Comparison of ENCODE assay signal across 2 cellular contexts in the genomic region with DNA sequence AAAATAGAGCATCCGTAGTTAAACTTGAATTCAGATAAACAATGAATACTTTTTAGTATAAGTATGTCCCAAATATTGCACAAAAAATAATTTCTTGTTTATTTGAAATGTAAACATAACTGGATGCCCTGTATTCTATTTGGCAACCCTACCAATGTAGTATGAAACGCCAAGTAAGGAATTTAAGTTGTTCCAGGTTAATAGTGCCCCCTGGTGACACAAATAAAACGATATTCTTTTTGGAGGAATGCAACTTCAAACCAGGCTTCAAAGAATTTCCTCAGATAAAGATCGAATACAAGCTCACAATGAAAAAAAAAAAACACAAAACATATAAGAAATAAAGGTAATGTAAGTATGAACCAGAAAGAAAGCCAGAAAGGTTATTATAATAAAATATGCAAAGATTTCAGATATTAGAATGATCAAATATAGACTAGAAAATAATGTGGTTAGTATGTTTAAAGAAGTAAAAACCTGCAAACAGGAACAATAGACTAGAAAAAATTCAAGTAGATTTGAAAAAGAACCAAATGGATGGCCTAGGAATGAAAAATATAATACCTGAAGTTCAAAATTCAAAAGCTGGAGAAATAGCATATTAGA.
TF ChIP-seq lines count a peak whose summit lies in the region.

No MANE protein-coding gene starts in this region.

TF ChIP-seq in SK-N-SH, 30 proteins besides CTCF, POLR2A, EP300 and RAD21 (continued from another document):
- TF ChIP-seq, protein P1, sequence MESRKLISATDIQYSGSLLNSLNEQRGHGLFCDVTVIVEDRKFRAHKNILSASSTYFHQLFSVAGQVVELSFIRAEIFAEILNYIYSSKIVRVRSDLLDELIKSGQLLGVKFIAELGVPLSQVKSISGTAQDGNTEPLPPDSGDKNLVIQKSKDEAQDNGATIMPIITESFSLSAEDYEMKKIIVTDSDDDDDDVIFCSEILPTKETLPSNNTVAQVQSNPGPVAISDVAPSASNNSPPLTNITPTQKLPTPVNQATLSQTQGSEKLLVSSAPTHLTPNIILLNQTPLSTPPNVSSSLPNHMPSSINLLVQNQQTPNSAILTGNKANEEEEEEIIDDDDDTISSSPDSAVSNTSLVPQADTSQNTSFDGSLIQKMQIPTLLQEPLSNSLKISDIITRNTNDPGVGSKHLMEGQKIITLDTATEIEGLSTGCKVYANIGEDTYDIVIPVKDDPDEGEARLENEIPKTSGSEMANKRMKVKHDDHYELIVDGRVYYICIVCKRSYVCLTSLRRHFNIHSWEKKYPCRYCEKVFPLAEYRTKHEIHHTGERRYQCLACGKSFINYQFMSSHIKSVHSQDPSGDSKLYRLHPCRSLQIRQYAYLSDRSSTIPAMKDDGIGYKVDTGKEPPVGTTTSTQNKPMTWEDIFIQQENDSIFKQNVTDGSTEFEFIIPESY (IDR thresholded peaks at IDR 0.05; ENCODE audit: borderline replicate concordance, low read depth) = no peak
- TF ChIP-seq TAF1 (IDR thresholded peaks at IDR 0.05; ENCODE audit: borderline replicate concordance, low read depth, low read length) (no peak), ELF1 (IDR thresholded peaks at IDR 0.05) (no peak), TCF12 (IDR thresholded peaks at IDR 0.05) (no peak), FOSL2 (IDR thresholded peaks at IDR 0.05; ENCODE audit: borderline replicate concordance, low read depth) (no peak), YY1 (IDR thresholded peaks at IDR 0.05; ENCODE audit: low read depth) (no peak), RCOR1 (IDR thresholded peaks at IDR 0.05; ENCODE audit: low read length) (no peak), RFX5 (IDR thresholded peaks at IDR 0.05; ENCODE audit: low read length) (no peak), MEF2A (IDR thresholded peaks at IDR 0.05; ENCODE audit: borderline replicate concordance, low read depth) (no peak), FOXJ3 (CRISPR knock-in tag; IDR thresholded peaks at IDR 0.05) (no peak), NRF1 (IDR thresholded peaks at IDR 0.05; ENCODE audit: low read depth, low read length) (no peak)
- TF ChIP-seq, protein P2, sequence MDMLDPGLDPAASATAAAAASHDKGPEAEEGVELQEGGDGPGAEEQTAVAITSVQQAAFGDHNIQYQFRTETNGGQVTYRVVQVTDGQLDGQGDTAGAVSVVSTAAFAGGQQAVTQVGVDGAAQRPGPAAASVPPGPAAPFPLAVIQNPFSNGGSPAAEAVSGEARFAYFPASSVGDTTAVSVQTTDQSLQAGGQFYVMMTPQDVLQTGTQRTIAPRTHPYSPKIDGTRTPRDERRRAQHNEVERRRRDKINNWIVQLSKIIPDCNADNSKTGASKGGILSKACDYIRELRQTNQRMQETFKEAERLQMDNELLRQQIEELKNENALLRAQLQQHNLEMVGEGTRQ (IDR thresholded peaks at IDR 0.05; ENCODE audit: borderline replicate concordance, low read depth, low read length) = no peak
- TF ChIP-seq, protein P3, sequence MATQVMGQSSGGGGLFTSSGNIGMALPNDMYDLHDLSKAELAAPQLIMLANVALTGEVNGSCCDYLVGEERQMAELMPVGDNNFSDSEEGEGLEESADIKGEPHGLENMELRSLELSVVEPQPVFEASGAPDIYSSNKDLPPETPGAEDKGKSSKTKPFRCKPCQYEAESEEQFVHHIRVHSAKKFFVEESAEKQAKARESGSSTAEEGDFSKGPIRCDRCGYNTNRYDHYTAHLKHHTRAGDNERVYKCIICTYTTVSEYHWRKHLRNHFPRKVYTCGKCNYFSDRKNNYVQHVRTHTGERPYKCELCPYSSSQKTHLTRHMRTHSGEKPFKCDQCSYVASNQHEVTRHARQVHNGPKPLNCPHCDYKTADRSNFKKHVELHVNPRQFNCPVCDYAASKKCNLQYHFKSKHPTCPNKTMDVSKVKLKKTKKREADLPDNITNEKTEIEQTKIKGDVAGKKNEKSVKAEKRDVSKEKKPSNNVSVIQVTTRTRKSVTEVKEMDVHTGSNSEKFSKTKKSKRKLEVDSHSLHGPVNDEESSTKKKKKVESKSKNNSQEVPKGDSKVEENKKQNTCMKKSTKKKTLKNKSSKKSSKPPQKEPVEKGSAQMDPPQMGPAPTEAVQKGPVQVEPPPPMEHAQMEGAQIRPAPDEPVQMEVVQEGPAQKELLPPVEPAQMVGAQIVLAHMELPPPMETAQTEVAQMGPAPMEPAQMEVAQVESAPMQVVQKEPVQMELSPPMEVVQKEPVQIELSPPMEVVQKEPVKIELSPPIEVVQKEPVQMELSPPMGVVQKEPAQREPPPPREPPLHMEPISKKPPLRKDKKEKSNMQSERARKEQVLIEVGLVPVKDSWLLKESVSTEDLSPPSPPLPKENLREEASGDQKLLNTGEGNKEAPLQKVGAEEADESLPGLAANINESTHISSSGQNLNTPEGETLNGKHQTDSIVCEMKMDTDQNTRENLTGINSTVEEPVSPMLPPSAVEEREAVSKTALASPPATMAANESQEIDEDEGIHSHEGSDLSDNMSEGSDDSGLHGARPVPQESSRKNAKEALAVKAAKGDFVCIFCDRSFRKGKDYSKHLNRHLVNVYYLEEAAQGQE (IDR thresholded peaks at IDR 0.05; ENCODE audit: low read depth, low read length) = no peak
- TF ChIP-seq, protein P4, sequence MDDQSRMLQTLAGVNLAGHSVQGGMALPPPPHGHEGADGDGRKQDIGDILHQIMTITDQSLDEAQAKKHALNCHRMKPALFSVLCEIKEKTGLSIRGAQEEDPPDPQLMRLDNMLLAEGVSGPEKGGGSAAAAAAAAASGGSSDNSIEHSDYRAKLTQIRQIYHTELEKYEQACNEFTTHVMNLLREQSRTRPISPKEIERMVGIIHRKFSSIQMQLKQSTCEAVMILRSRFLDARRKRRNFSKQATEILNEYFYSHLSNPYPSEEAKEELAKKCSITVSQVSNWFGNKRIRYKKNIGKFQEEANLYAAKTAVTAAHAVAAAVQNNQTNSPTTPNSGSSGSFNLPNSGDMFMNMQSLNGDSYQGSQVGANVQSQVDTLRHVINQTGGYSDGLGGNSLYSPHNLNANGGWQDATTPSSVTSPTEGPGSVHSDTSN (IDR thresholded peaks at IDR 0.05) = no peak
- TF ChIP-seq, protein P5, sequence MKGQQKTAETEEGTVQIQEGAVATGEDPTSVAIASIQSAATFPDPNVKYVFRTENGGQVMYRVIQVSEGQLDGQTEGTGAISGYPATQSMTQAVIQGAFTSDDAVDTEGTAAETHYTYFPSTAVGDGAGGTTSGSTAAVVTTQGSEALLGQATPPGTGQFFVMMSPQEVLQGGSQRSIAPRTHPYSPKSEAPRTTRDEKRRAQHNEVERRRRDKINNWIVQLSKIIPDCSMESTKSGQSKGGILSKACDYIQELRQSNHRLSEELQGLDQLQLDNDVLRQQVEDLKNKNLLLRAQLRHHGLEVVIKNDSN (IDR thresholded peaks at IDR 0.05; ENCODE audit: borderline replicate concordance, low read depth) = no peak

TF ChIP-seq in SK-N-SH treated with all-trans-retinoic acid at 6 μM for 48 hours, 23 proteins besides CTCF, POLR2A, EP300 and RAD21 (continued from another document):
- TF ChIP-seq, protein P6, sequence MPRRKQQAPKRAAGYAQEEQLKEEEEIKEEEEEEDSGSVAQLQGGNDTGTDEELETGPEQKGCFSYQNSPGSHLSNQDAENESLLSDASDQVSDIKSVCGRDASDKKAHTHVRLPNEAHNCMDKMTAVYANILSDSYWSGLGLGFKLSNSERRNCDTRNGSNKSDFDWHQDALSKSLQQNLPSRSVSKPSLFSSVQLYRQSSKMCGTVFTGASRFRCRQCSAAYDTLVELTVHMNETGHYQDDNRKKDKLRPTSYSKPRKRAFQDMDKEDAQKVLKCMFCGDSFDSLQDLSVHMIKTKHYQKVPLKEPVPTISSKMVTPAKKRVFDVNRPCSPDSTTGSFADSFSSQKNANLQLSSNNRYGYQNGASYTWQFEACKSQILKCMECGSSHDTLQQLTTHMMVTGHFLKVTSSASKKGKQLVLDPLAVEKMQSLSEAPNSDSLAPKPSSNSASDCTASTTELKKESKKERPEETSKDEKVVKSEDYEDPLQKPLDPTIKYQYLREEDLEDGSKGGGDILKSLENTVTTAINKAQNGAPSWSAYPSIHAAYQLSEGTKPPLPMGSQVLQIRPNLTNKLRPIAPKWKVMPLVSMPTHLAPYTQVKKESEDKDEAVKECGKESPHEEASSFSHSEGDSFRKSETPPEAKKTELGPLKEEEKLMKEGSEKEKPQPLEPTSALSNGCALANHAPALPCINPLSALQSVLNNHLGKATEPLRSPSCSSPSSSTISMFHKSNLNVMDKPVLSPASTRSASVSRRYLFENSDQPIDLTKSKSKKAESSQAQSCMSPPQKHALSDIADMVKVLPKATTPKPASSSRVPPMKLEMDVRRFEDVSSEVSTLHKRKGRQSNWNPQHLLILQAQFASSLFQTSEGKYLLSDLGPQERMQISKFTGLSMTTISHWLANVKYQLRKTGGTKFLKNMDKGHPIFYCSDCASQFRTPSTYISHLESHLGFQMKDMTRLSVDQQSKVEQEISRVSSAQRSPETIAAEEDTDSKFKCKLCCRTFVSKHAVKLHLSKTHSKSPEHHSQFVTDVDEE (CRISPR knock-in tag; IDR thresholded peaks at IDR 0.05) = no peak
- no peak for TF ChIP-seq ARNTL (CRISPR knock-in tag; IDR thresholded peaks at IDR 0.05; ENCODE audit: borderline replicate concordance, low read depth)
- TF ChIP-seq, protein P7, sequence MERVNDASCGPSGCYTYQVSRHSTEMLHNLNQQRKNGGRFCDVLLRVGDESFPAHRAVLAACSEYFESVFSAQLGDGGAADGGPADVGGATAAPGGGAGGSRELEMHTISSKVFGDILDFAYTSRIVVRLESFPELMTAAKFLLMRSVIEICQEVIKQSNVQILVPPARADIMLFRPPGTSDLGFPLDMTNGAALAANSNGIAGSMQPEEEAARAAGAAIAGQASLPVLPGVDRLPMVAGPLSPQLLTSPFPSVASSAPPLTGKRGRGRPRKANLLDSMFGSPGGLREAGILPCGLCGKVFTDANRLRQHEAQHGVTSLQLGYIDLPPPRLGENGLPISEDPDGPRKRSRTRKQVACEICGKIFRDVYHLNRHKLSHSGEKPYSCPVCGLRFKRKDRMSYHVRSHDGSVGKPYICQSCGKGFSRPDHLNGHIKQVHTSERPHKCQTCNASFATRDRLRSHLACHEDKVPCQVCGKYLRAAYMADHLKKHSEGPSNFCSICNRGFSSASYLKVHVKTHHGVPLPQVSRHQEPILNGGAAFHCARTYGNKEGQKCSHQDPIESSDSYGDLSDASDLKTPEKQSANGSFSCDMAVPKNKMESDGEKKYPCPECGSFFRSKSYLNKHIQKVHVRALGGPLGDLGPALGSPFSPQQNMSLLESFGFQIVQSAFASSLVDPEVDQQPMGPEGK (CRISPR knock-in tag; IDR thresholded peaks at IDR 0.05; ENCODE audit: borderline replicate concordance) = no peak
- TF ChIP-seq ZNF565 (CRISPR knock-in tag; conservative IDR thresholded peaks at IDR 0.05; ENCODE audit: low read depth) = no peak
- no peak for TF ChIP-seq RARB (CRISPR knock-in tag; IDR thresholded peaks at IDR 0.05)
- TF ChIP-seq, protein P8, sequence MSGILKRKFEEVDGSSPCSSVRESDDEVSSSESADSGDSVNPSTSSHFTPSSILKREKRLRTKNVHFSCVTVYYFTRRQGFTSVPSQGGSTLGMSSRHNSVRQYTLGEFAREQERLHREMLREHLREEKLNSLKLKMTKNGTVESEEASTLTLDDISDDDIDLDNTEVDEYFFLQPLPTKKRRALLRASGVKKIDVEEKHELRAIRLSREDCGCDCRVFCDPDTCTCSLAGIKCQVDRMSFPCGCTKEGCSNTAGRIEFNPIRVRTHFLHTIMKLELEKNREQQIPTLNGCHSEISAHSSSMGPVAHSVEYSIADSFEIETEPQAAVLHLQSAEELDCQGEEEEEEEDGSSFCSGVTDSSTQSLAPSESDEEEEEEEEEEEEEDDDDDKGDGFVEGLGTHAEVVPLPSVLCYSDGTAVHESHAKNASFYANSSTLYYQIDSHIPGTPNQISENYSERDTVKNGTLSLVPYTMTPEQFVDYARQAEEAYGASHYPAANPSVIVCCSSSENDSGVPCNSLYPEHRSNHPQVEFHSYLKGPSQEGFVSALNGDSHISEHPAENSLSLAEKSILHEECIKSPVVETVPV (CRISPR knock-in tag; IDR thresholded peaks at IDR 0.05) = no peak
- no peak for TF ChIP-seq ZNF70 (CRISPR knock-in tag; IDR thresholded peaks at IDR 0.05)
